Comparison of ENCODE assay signal across 14 cellular contexts in the genomic region with DNA sequence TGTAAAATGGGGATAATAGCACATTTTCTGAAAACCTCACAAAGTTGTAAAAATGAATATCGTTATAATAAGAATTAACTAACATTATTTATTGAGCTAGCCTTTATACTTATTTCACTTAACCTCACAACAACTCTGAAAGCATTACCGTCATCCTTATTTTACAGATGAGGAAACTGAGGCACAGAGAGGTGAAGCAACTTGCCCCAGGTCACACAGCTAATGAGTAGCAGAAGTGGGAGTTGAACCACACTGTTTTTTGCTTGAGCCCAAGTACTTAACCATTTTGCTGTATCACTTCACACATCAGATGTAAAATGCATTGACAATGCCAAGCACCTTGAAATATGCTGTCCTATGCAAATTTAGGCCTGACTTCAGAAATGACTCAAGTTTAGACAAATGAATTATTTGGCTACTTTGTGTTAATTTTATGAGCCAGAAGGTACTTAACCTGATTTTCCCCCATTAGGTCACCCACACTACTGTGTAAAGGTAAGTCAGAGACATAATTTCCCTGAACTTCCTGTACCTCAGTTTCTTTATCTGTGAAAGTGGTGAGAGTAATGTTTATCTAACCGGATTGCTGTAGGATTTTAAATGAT. TPM values are rescaled to one million over a fixed set of nuclear protein-coding genes. Genes with fewer than 3 reads are reported as not detected.
DNase-seq lines count a peak whose midpoint lies in the region; ATAC-seq, FAIRE-seq and TF ChIP-seq lines count a peak whose summit lies in the region.
"Had no signal": no experiment of that assay in that cellular context is flagged by ENCODE, and none has a peak within 500 bp of the region (broad histone marks: within the 10 kb centered on the region; RNA-seq: fewer than 3 reads in every experiment).

No MANE protein-coding gene starts in this region.

- H3K27me3 ChIP-seq in pancreas (no peaks in the 10 kb centered on the region), foreskin keratinocyte (no peaks in the 10 kb centered on the region)

- TF ChIP-seq EP300 in A549 (IDR thresholded peaks at IDR 0.05): no peak

- H3K9me3 ChIP-seq in A549 (no peaks in the 10 kb centered on the region), KOPT-K1 (ENCODE audit: insufficient read depth, low read length, poor library complexity, severe bottlenecking) (no peaks in the 10 kb centered on the region), pancreas (no peaks in the 10 kb centered on the region)
- H3K9me3 ChIP-seq: psoas muscle had no signal

- no peak for ATAC-seq in A549
- ATAC-seq in GM21717 (IDR thresholded peaks at IDR 0.05; ENCODE audit: unreplicated experiment): peak; percentile 29
- no peak for ATAC-seq in pancreas
- no peak for ATAC-seq in GM18505 (IDR thresholded peaks at IDR 0.05; ENCODE audit: unreplicated experiment)
- no peak for ATAC-seq in foreskin keratinocyte
- ATAC-seq in left ventricle myocardium superior: no peak
- ATAC-seq: naive thymus-derived CD8-positive, alpha-beta T cell; psoas muscle had no signal

- FAIRE-seq in A549 (lab: Jason Lieb, UNC) (peak; percentile 65), GM12892 (lab: Jason Lieb, UNC) (peak; percentile 89), pancreas (lab: Jason Lieb, UNC) (no peak)

- intact Hi-C loops in pancreas (cut with DNase I): no loop called here
- intact Hi-C loops in left ventricle myocardium superior (cut with micrococcal nuclease): no loop called here

- H3K4me3 ChIP-seq in A549 (no peak overlapping the region), pancreas (no peak overlapping the region)
- H3K4me3 ChIP-seq: psoas muscle had no signal

- H3K4me1 ChIP-seq in A549: no peaks in the 10 kb centered on the region
- no peaks in the 10 kb centered on the region for H3K4me1 ChIP-seq in pancreas
- no peaks in the 10 kb centered on the region for H3K4me1 ChIP-seq in foreskin keratinocyte
- H3K4me1 ChIP-seq: psoas muscle had no signal

- CTCF ChIA-PET in A549 (lab: Yijun Ruan, JAX): interaction anchor here (1.4 kb wide), 1 partner anchor 24 kb away, joined by 3 read pairs; no protein-coding TSS in a partner anchor

- no peak for TF ChIP-seq RAD21 in A549 (conservative IDR thresholded peaks at IDR 0.05 in 1 of 2, IDR thresholded peaks at IDR 0.05 in 1 of 2)

- H3K27ac ChIP-seq in A549 (no peak overlapping the region), KOPT-K1 (ENCODE audit: low read depth, low read length, poor library complexity, severe bottlenecking) (peak overlapping the region; percentile 94), pancreas (no peak overlapping the region), foreskin keratinocyte (no peak overlapping the region)
- H3K27ac ChIP-seq: psoas muscle had no signal

- no peak for TF ChIP-seq POLR2A in A549 (IDR thresholded peaks at IDR 0.05; ENCODE audit: low read length)
- no peak for TF ChIP-seq POLR2A in GM12892 (IDR thresholded peaks at IDR 0.05; ENCODE audit: low read depth, low read length)
- no peak for TF ChIP-seq POLR2A in GM18505 (IDR thresholded peaks at IDR 0.05; ENCODE audit: borderline replicate concordance, extremely low read depth, insufficient read depth, insufficient read length)

- H3K36me3 ChIP-seq in KOPT-K1 (ENCODE audit: insufficient read depth, low read length): peaks cover 78% of the 10 kb centered on the region
- H3K36me3 ChIP-seq in pancreas: no peaks in the 10 kb centered on the region

- no peak overlapping the region for H3K4me2 ChIP-seq in A549

- DNase-seq in A549 (ENCODE audit: low read depth in 1 of 2, low spot score in 1 of 2) (no peak), GM12892 (ENCODE audit: insufficient read length) (no peak), pancreas (no peak), foreskin keratinocyte (no peak), left ventricle myocardium superior (no peak)
- DNase-seq: caudate nucleus; endodermal cell; foreskin fibroblast; naive thymus-derived CD8-positive, alpha-beta T cell; psoas muscle; T1000 had no signal

- POLR2A ChIA-PET in A549 (lab: Yijun Ruan, JAX): no interaction called here

- WGBS in A549 (ENCODE audit: missing lambda C conversion rate): 48% methylated on average over 3 of the region's 3 CpGs
- 59 to 80% methylated on average over 3 of the region's 3 CpGs for WGBS in pancreas, 2 donors

- TF ChIP-seq CTCF in A549 (IDR thresholded peaks at IDR 0.05) (no peak), pancreas (IDR thresholded peaks at IDR 0.05) (no peak), foreskin keratinocyte (conservative IDR thresholded peaks at IDR 0.05) (no peak)

TF ChIP-seq in A549, 52 proteins besides CTCF, POLR2A, EP300 and RAD21:
- TF ChIP-seq MAFK (IDR thresholded peaks at IDR 0.05; ENCODE audit: partially characterized antibody): peak; percentile 77
- TF ChIP-seq, protein P1, sequence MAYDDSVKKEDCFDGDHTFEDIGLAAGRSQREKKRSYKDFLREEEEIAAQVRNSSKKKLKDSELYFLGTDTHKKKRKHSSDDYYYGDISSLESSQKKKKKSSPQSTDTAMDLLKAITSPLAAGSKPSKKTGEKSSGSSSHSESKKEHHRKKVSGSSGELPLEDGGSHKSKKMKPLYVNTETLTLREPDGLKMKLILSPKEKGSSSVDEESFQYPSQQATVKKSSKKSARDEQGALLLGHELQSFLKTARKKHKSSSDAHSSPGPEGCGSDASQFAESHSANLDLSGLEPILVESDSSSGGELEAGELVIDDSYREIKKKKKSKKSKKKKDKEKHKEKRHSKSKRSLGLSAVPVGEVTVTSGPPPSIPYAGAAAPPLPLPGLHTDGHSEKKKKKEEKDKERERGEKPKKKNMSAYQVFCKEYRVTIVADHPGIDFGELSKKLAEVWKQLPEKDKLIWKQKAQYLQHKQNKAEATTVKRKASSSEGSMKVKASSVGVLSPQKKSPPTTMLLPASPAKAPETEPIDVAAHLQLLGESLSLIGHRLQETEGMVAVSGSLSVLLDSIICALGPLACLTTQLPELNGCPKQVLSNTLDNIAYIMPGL (CRISPR knock-in tag; IDR thresholded peaks at IDR 0.05; ENCODE audit: borderline replicate concordance): no peak

RNA-seq across cellular contexts. Expression of a gene that starts 23.1 kb away (rescaled TPM):
- not detected in 2 replicates for polyA plus RNA-seq in A549 (2011; rRNA removed)
- not detected in 2 replicates for polyA plus RNA-seq in A549 (2012; cell fraction: cytosol; rRNA removed)
- polyA plus RNA-seq in A549 (2012; cell fraction: nucleus; rRNA removed): not detected in 2 replicates
- polyA plus RNA-seq in A549 (2017; fragmentation: RNase III; extraction: RNeasy Plus Mini Kit Qiagen cat#74134 plus additional on column Dnase treatment): not detected in 3 replicates
- polyA minus RNA-seq in A549 (2011; rRNA and poly(A)+ RNA removed): not detected in 2 replicates
- polyA plus RNA-seq in GM12892 (2012; ENCODE audit: missing spikeins): not detected
- total RNA-seq in pancreas: under 1 TPM in 4 of 6 donors, not detected in 2; 0.09 to 0.19 (median 0.11) TPM
- polyA plus RNA-seq in pancreas: not detected
- total RNA-seq in foreskin keratinocyte: not detected in 2 replicates
- not detected in 2 replicates for polyA plus RNA-seq in foreskin keratinocyte
- total RNA-seq in left ventricle myocardium superior: 0.15 TPM
- total RNA-seq: endodermal cell had no signal
- polyA plus RNA-seq: psoas muscle had no signal
